In genomic region chr1:151384584-151384983, GRCh38 we compare ENCODE assay signal across 20 cellular contexts. TPM values are rescaled to one million over a fixed set of nuclear protein-coding genes. Genes with fewer than 3 reads are reported as not detected.
A peak's percentile ranks its signal among the peaks of the same experiment; 100 is the strongest.
DNase-seq lines count a peak whose midpoint lies in the region; FAIRE-seq and TF ChIP-seq lines count a peak whose summit lies in the region.
"Had no signal": no experiment of that assay in that cellular context is flagged by ENCODE, and none has a peak within 500 bp of the region (broad histone marks: within the 10 kb centered on the region; RNA-seq: fewer than 3 reads in every experiment).

No MANE protein-coding gene starts in this region.

- no peaks in the 10 kb centered on the region for H3K4me1 ChIP-seq in sigmoid colon
- H3K4me1 ChIP-seq in neuronal stem cell (ENCODE audit: control insufficient read depth in 2 of 2, insufficient read depth in 1 of 2, low read depth in 1 of 2, low read length in 2 of 2): no peaks in the 10 kb centered on the region
- H3K4me1 ChIP-seq: BE2C had no signal

- H3K9ac ChIP-seq in neuronal stem cell (ENCODE audit: low read depth, low read length, poor library complexity): no peak overlapping the region

- H3K23ac ChIP-seq in neuronal stem cell (ENCODE audit: low read depth, low read length, poor library complexity): no peak overlapping the region

- no peak overlapping the region for H3K18ac ChIP-seq in neuronal stem cell (ENCODE audit: low read length)

- H3K4me2 ChIP-seq in neuronal stem cell (ENCODE audit: insufficient read depth, low read length, poor library complexity, severe bottlenecking): no peak overlapping the region

- no peak overlapping the region for H2AK5ac ChIP-seq in neuronal stem cell (ENCODE audit: low read depth, low read length)

- H3K27me3 ChIP-seq in bronchial epithelial cell (ENCODE audit: control insufficient read depth, insufficient read depth, low read length): no peaks in the 10 kb centered on the region
- no peaks in the 10 kb centered on the region for H3K27me3 ChIP-seq in sigmoid colon
- peaks cover 0 to 12% (median 0%) of the 10 kb centered on the region in 3 experiments for H3K27me3 ChIP-seq in neuronal stem cell (ENCODE audit: control insufficient read depth in 3 of 3, insufficient read depth in 3 of 3, low read depth in 1 of 3, low read length in 3 of 3)
- H3K27me3 ChIP-seq: BE2C had no signal

- no peaks in the 10 kb centered on the region for H3K36me3 ChIP-seq in bronchial epithelial cell (ENCODE audit: control insufficient read depth, insufficient read depth, low read length)
- no peaks in the 10 kb centered on the region for H3K36me3 ChIP-seq in sigmoid colon
- no peaks in the 10 kb centered on the region for H3K36me3 ChIP-seq in neuronal stem cell (replicated peaks in 1 of 2; ENCODE audit: control insufficient read depth in 2 of 2, insufficient read depth in 2 of 2, low read length in 2 of 2)
- H3K36me3 ChIP-seq: BE2C had no signal

- H3K27ac ChIP-seq in sigmoid colon: no peak overlapping the region
- no peak overlapping the region for H3K27ac ChIP-seq in neuronal stem cell (replicated peaks; ENCODE audit: low read length)

- H3K9me3 ChIP-seq in sigmoid colon (no peaks in the 10 kb centered on the region), neuronal stem cell (replicated peaks in 1 of 2; ENCODE audit: control insufficient read depth in 2 of 2, insufficient read depth in 1 of 2, low read depth in 1 of 2, low read length in 2 of 2) (no peaks in the 10 kb centered on the region)
- H3K9me3 ChIP-seq: BE2C had no signal

- H2BK15ac ChIP-seq in neuronal stem cell (ENCODE audit: low read length): no peak overlapping the region

- no peak overlapping the region for H4K8ac ChIP-seq in neuronal stem cell (ENCODE audit: low read depth, low read length)

- no peak for DNase-seq in HEK293T (ENCODE audit: extremely low spot score)
- peak; percentile 44 for DNase-seq in OCI-M1 (lab: John Stamatoyannopoulos, UW)
- no peak for DNase-seq in bronchial epithelial cell (ENCODE audit: low read depth)
- peak; percentile 13 for DNase-seq in sigmoid colon
- DNase-seq in SK-N-DZ (ENCODE audit: low spot score): no peak
- no peak for DNase-seq in neuronal stem cell (ENCODE audit: low spot score)
- no peak for DNase-seq in effector CD8-positive, alpha-beta T cell (lab: John Stamatoyannopoulos, UW)
- DNase-seq: BE2C; C1 segment of cervical spinal cord; CD4-positive, CD25-positive, alpha-beta regulatory T cell; DMS153; DMS79; GDM1; H9; IMR-90; KBM-7 had no signal

- H3K79me1 ChIP-seq in neuronal stem cell (ENCODE audit: low read depth, low read length): no peaks in the 10 kb centered on the region

- TF ChIP-seq EP300 in sigmoid colon (IDR thresholded peaks at IDR 0.05): no peak

- H3K4ac ChIP-seq in neuronal stem cell (ENCODE audit: low read length): no peak overlapping the region

- TF ChIP-seq CTCF in bronchial epithelial cell (IDR thresholded peaks at IDR 0.05; ENCODE audit: insufficient read depth, low read length, severe bottlenecking): no peak
- TF ChIP-seq CTCF in sigmoid colon (IDR thresholded peaks at IDR 0.05): no peak

- no peak overlapping the region for H4K91ac ChIP-seq in neuronal stem cell (ENCODE audit: low read depth, low read length, poor library complexity)

- H2BK5ac ChIP-seq in neuronal stem cell (ENCODE audit: low read length): no peak overlapping the region

- peak; percentile 43 for FAIRE-seq in bronchial epithelial cell (lab: Jason Lieb, UNC)
- FAIRE-seq: GM12892, GM18507, H1, HTR-8/SVneo had no signal

- intact Hi-C loops in sigmoid colon (cut with DNase I): no loop called here

- H2BK12ac ChIP-seq in neuronal stem cell (ENCODE audit: low read length): no peak overlapping the region

- CTCF ChIA-PET in HEK293T (lab: Yijun Ruan, JAX): interaction anchor here (1.4 kb wide), 1 partner anchor 44 kb away, joined by 4 read pairs; no protein-coding TSS in a partner anchor

- H2AFZ ChIP-seq in neuronal stem cell (ENCODE audit: low read length): no peak overlapping the region

- no peak overlapping the region for H3K14ac ChIP-seq in neuronal stem cell (ENCODE audit: low read length)

- TF ChIP-seq POLR2A in sigmoid colon (IDR thresholded peaks at IDR 0.05): no peak

- WGBS in sigmoid colon, 2 donors: 82 to 86% methylated on average over 3 of the region's 3 CpGs
- no CpG with 5 or more reads among the region's 3 CpGs for WGBS in neuronal stem cell (ENCODE audit: extremely low coverage in 2 of 2, insufficient read length in 2 of 2, insufficient replicate concordance in 1 of 2), 2 donors

- no peak overlapping the region for H2BK120ac ChIP-seq in neuronal stem cell (ENCODE audit: low read depth, low read length)

- POLR2A ChIA-PET in HEK293T (lab: Yijun Ruan, JAX): interaction anchor here (0.6 to 1.6 kb wide), 4 partner anchors 12 to 426 kb away, joined by 3 to 5 read pairs (median 3); partner anchors contain the start of genes PSMB4 and SELENBP1

- H3K4me3 ChIP-seq in bronchial epithelial cell (ENCODE audit: low read depth, low read length) (no peak overlapping the region), sigmoid colon (no peak overlapping the region), neuronal stem cell (ENCODE audit: low read length in 2 of 2) (no peak overlapping the region)

TF ChIP-seq in HEK293T, 16 proteins besides CTCF, POLR2A, EP300 and RAD21:
- TF ChIP-seq FOXM1 (IDR thresholded peaks at IDR 0.05; ENCODE audit: borderline replicate concordance) (no peak), PKNOX1 (IDR thresholded peaks at IDR 0.05) (0 out of 2 replicates have a peak, but pooled peaks have one; percentile 12)
TF ChIP-seq in HEK293T: peak in this region for 1.

RNA-seq across cellular contexts. Expression of gene SELENBP1, which starts 12.1 kb away (rescaled TPM):
- total RNA-seq in bronchial epithelial cell: 4.2 and 7.0 TPM in 2 replicates
- 100 to 1,000 TPM in 3 of 4 donors, 10 to 100 TPM in 1; 95.8 to 142 (median 127) TPM for total RNA-seq in sigmoid colon
- 1,000 to 10,000 TPM in 1 of 3 donors, 100 to 1,000 TPM in 2; 787 to 1,051 (median 895) TPM for polyA plus RNA-seq in sigmoid colon
- 14.7 and 21.7 TPM in 2 replicates for polyA plus RNA-seq in SK-N-DZ (2014; cell fraction: cytosol; rRNA removed)
- polyA plus RNA-seq in SK-N-DZ (2014; cell fraction: nucleus; rRNA removed): 48.6 and 48.9 TPM in 2 replicates
- 35.5 TPM for polyA plus RNA-seq in neuronal stem cell (2013, experiment 1 of 2)
- 34.7 TPM for polyA plus RNA-seq in neuronal stem cell (2013, experiment 2 of 2)
- total RNA-seq: CD4-positive, CD25-positive, alpha-beta regulatory T cell had no signal
- polyA plus RNA-seq: CD4-positive, CD25-positive, alpha-beta regulatory T cell had no signal

RNA-seq across cellular contexts. Expression of gene PSMB4, which starts 14.8 kb away (rescaled TPM):
- total RNA-seq in bronchial epithelial cell: 350 and 396 TPM in 2 replicates
- 100 to 1,000 TPM; 237 to 277 (median 249) TPM for total RNA-seq in sigmoid colon
- 100 to 1,000 TPM; 321 to 362 (median 338) TPM for polyA plus RNA-seq in sigmoid colon
- polyA plus RNA-seq in SK-N-DZ (2014; cell fraction: cytosol; rRNA removed): 577 and 606 TPM in 2 replicates
- polyA plus RNA-seq in SK-N-DZ (2014; cell fraction: nucleus; rRNA removed): 584 and 729 TPM in 2 replicates
- 341 TPM for polyA plus RNA-seq in neuronal stem cell (2013, experiment 1 of 2)
- polyA plus RNA-seq in neuronal stem cell (2013, experiment 2 of 2): 334 TPM

RNA-seq across cellular contexts. Expression of gene RFX5, which starts 37.5 kb away (rescaled TPM):
- 8.8 and 16.6 TPM in 2 replicates for total RNA-seq in bronchial epithelial cell
- 10 to 100 TPM; 39.6 to 67.9 (median 56.1) TPM for total RNA-seq in sigmoid colon
- 10 to 100 TPM; 12.0 to 46.6 (median 20.6) TPM for polyA plus RNA-seq in sigmoid colon
- polyA plus RNA-seq in SK-N-DZ (2014; cell fraction: cytosol; rRNA removed): 74.4 and 80.4 TPM in 2 replicates
- polyA plus RNA-seq in SK-N-DZ (2014; cell fraction: nucleus; rRNA removed): 226 and 232 TPM in 2 replicates
- polyA plus RNA-seq in neuronal stem cell (2013, experiment 1 of 2): 62.7 TPM
- 61.3 TPM for polyA plus RNA-seq in neuronal stem cell (2013, experiment 2 of 2)

RNA-seq across cellular contexts. Expression of gene PI4KB, which starts 57.4 kb away (rescaled TPM):
- total RNA-seq in bronchial epithelial cell (20.8 and 30.9 TPM in 2 replicates), sigmoid colon (10 to 100 TPM; 57.6 to 75.2 (median 62.4) TPM)
- polyA plus RNA-seq in sigmoid colon: 10 to 100 TPM; 25.2 to 42.0 (median 25.7) TPM
- polyA plus RNA-seq in SK-N-DZ (2014; cell fraction: cytosol; rRNA removed): 20.2 and 33.5 TPM in 2 replicates
- polyA plus RNA-seq in SK-N-DZ (2014; cell fraction: nucleus; rRNA removed): 22.5 and 44.0 TPM in 2 replicates
- 22.4 TPM for polyA plus RNA-seq in neuronal stem cell (2013, experiment 1 of 2)
- 20.7 TPM for polyA plus RNA-seq in neuronal stem cell (2013, experiment 2 of 2)

Comparison
In these comparisons a context has a peak if more than half of its experiments do, and no peak if none do; other contexts are left out.
1. DNase-seq: peak in OCI-M1 (single experiment) and sigmoid colon (single experiment); none in HEK293T (single experiment), bronchial epithelial cell (single experiment), SK-N-DZ (single experiment), neuronal stem cell (single experiment) and effector CD8-positive, alpha-beta T cell (single experiment).
2. RNA of gene SELENBP1, which starts 12.1 kb away (total RNA-seq): 95.8 to 142 TPM in sigmoid colon; 4.2 to 7.0 TPM in bronchial epithelial cell; every median in the first group is over 10 times any median in the second.